In genomic region chr7:149125864-149126661, GRCh38 we compare ENCODE assay signal across 1 cellular context.
TF ChIP-seq lines count a peak whose summit lies in the region.

TSS of gene ZNF425 (minus strand) at chr7:149126324. CDS start at chr7:149126213, 111 bp downstream.

TF ChIP-seq in GM12878, 131 proteins besides CTCF, POLR2A, EP300 and RAD21 (continued from another document and continues in another):
- TF ChIP-seq TBL1XR1 (IDR thresholded peaks at IDR 0.05; ENCODE audit: low read depth, low read length): 0 out of 2 replicates have a peak, but pooled peaks have one; percentile 33
- no peak for TF ChIP-seq NRF1 (conservative IDR thresholded peaks at IDR 0.05; ENCODE audit: low read depth, low read length)
- TF ChIP-seq ZBED1 (IDR thresholded peaks at IDR 0.05; ENCODE audit: borderline replicate concordance): peak; percentile 60; the same call in 1 of the 2 replicates
- peak; percentile 46; the same call in 1 of the 2 replicates for TF ChIP-seq ZBTB33 (IDR thresholded peaks at IDR 0.05)
- peak; percentile 68 to 74 for TF ChIP-seq BHLHE40 (IDR thresholded peaks at IDR 0.05; ENCODE audit: borderline replicate concordance in 1 of 2, low read depth in 2 of 2, low read length in 1 of 2)
- TF ChIP-seq TCF12 (IDR thresholded peaks at IDR 0.05; ENCODE audit: low read depth, low read length): peak; percentile 70; the same call in 1 of the 2 replicates
- peak; percentile 16 for TF ChIP-seq ZBTB40 (IDR thresholded peaks at IDR 0.05; ENCODE audit: borderline replicate concordance)
- no peak for TF ChIP-seq KAT2A (conservative IDR thresholded peaks at IDR 0.05; ENCODE audit: control insufficient read depth, low read depth, low read length)
- peak; percentile 37; the same call in 1 of the 2 replicates for TF ChIP-seq LARP7 (IDR thresholded peaks at IDR 0.05)
- no peak for TF ChIP-seq SREBF2 (IDR thresholded peaks at IDR 0.05; ENCODE audit: low read length)
- TF ChIP-seq FOXK2 (IDR thresholded peaks at IDR 0.05): no peak
- TF ChIP-seq PBX3 (IDR thresholded peaks at IDR 0.05; ENCODE audit: insufficient replicate concordance, low read depth, low read length): no peak
- no peak for TF ChIP-seq RBBP5 (conservative IDR thresholded peaks at IDR 0.05)
- peak; percentile 46; the same call in 1 of the 2 replicates for TF ChIP-seq MEF2A (IDR thresholded peaks at IDR 0.05; ENCODE audit: insufficient read depth, low read depth, low read length)
- no peak for TF ChIP-seq SREBF1 (IDR thresholded peaks at IDR 0.05; ENCODE audit: low read length)
- TF ChIP-seq MTA2 (IDR thresholded peaks at IDR 0.05; ENCODE audit: low read depth): no peak
- TF ChIP-seq TARDBP (IDR thresholded peaks at IDR 0.05; ENCODE audit: borderline replicate concordance): no peak; the same call in 1 of the 2 replicates
- 0 out of 2 replicates have a peak, but pooled peaks have one; percentile 33 for TF ChIP-seq ZSCAN29 (IDR thresholded peaks at IDR 0.05)
- no peak for TF ChIP-seq TCF7 (IDR thresholded peaks at IDR 0.05; ENCODE audit: borderline replicate concordance)
- TF ChIP-seq MEF2B (IDR thresholded peaks at IDR 0.05; ENCODE audit: partially characterized antibody, poor library complexity, severe bottlenecking): no peak
- peak; percentile 85; the same call in 1 of the 2 replicates for TF ChIP-seq NBN (IDR thresholded peaks at IDR 0.05)
- TF ChIP-seq E2F8 (IDR thresholded peaks at IDR 0.05; ENCODE audit: low read depth, partially characterized antibody): no peak
- no peak for TF ChIP-seq ZNF622 (IDR thresholded peaks at IDR 0.05)
- peak; percentile 86; the same call in 1 of the 2 replicates for TF ChIP-seq SMAD5 (IDR thresholded peaks at IDR 0.05; ENCODE audit: low read depth)
- peak; percentile 95 for TF ChIP-seq BACH1 (IDR thresholded peaks at IDR 0.05; ENCODE audit: borderline replicate concordance)
- peak; percentile 48; the same call in 1 of the 2 replicates for TF ChIP-seq CHD2 (IDR thresholded peaks at IDR 0.05; ENCODE audit: borderline replicate concordance, low read depth, low read length)
- TF ChIP-seq EGR1 (IDR thresholded peaks at IDR 0.05; ENCODE audit: borderline replicate concordance in 1 of 2, low read depth in 2 of 2, low read length in 2 of 2): peak in 1 of 2 experiments; percentile 62; a peak in 1 of 3 replicates
- TF ChIP-seq MYC (IDR thresholded peaks at IDR 0.05; ENCODE audit: insufficient read depth, insufficient read length, insufficient replicate concordance, low read length, severe bottlenecking): peak; percentile 70
- no peak for TF ChIP-seq MLLT1 (IDR thresholded peaks at IDR 0.05)
- no peak for TF ChIP-seq RFX5 (IDR thresholded peaks at IDR 0.05; ENCODE audit: low read depth, low read length)
- no peak for TF ChIP-seq CEBPZ (IDR thresholded peaks at IDR 0.05; ENCODE audit: low read depth, low read length)
- TF ChIP-seq POLR2AphosphoS5 (IDR thresholded peaks at IDR 0.05; ENCODE audit: low read length): peak; percentile 92; the same call in 1 of the 2 replicates
- no peak for TF ChIP-seq PAX8 (IDR thresholded peaks at IDR 0.05)
- TF ChIP-seq ZZZ3 (IDR thresholded peaks at IDR 0.05; ENCODE audit: control insufficient read depth, insufficient read length, low read depth): no peak
- TF ChIP-seq FOS (IDR thresholded peaks at IDR 0.05; ENCODE audit: borderline replicate concordance, extremely low read depth, insufficient read length): no peak
- peak; percentile 88 for TF ChIP-seq ELK1 (IDR thresholded peaks at IDR 0.05; ENCODE audit: low read depth, low read length)
- TF ChIP-seq FOXM1 (IDR thresholded peaks at IDR 0.05; ENCODE audit: low read depth, low read length): peak; percentile 72; the same call in 1 of the 2 replicates
- TF ChIP-seq ATF3 (IDR thresholded peaks at IDR 0.05; ENCODE audit: borderline replicate concordance, extremely low read depth, low read depth, low read length): peak; percentile 46; the same call in 1 of the 2 replicates
- no peak for TF ChIP-seq CBX3 (IDR thresholded peaks at IDR 0.05; ENCODE audit: borderline replicate concordance, low read depth)
- no peak for TF ChIP-seq BCLAF1 (IDR thresholded peaks at IDR 0.05)
- TF ChIP-seq ZNF274 (IDR thresholded peaks at IDR 0.05; ENCODE audit: insufficient read depth, insufficient read length): no peak
